Comparison of ENCODE assay signal across 1 cellular context in the genomic region with DNA sequence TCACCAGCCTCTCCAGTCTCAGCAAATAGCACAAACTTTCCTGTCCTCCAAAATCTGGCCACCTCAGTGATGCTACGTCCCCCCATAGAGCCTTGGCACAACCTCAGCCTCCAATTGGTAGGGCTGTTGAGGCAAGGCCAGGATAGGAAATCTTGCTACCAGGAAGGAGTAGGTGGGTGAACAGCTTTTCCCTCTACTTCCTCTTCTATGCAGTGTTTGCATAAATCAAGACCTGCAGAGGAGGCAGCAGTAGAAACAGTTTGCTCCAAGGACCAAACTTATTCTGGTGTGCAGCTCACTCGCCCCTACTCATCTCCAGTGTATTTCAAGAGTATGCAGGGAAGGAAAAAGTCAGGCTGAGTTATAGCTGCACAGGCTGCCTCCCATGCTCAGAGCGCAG.
TF ChIP-seq lines count a peak whose summit lies in the region.

No MANE protein-coding gene starts in this region.

TF ChIP-seq in HepG2, 621 proteins besides CTCF, POLR2A, EP300 and RAD21:
- TF ChIP-seq, protein P1, sequence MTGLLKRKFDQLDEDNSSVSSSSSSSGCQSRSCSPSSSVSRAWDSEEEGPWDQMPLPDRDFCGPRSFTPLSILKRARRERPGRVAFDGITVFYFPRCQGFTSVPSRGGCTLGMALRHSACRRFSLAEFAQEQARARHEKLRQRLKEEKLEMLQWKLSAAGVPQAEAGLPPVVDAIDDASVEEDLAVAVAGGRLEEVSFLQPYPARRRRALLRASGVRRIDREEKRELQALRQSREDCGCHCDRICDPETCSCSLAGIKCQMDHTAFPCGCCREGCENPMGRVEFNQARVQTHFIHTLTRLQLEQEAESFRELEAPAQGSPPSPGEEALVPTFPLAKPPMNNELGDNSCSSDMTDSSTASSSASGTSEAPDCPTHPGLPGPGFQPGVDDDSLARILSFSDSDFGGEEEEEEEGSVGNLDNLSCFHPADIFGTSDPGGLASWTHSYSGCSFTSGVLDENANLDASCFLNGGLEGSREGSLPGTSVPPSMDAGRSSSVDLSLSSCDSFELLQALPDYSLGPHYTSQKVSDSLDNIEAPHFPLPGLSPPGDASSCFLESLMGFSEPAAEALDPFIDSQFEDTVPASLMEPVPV (CRISPR knock-in tag; IDR thresholded peaks at IDR 0.05), result no peak
- TF ChIP-seq, protein P2, sequence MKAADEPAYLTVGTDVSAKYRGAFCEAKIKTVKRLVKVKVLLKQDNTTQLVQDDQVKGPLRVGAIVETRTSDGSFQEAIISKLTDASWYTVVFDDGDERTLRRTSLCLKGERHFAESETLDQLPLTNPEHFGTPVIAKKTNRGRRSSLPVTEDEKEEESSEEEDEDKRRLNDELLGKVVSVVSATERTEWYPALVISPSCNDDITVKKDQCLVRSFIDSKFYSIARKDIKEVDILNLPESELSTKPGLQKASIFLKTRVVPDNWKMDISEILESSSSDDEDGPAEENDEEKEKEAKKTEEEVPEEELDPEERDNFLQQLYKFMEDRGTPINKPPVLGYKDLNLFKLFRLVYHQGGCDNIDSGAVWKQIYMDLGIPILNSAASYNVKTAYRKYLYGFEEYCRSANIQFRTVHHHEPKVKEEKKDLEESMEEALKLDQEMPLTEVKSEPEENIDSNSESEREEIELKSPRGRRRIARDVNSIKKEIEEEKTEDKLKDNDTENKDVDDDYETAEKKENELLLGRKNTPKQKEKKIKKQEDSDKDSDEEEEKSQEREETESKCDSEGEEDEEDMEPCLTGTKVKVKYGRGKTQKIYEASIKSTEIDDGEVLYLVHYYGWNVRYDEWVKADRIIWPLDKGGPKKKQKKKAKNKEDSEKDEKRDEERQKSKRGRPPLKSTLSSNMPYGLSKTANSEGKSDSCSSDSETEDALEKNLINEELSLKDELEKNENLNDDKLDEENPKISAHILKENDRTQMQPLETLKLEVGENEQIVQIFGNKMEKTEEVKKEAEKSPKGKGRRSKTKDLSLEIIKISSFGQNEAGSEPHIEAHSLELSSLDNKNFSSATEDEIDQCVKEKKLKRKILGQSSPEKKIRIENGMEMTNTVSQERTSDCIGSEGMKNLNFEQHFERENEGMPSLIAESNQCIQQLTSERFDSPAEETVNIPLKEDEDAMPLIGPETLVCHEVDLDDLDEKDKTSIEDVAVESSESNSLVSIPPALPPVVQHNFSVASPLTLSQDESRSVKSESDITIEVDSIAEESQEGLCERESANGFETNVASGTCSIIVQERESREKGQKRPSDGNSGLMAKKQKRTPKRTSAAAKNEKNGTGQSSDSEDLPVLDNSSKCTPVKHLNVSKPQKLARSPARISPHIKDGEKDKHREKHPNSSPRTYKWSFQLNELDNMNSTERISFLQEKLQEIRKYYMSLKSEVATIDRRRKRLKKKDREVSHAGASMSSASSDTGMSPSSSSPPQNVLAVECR (CRISPR knock-in tag; IDR thresholded peaks at IDR 0.05; ENCODE audit: borderline replicate concordance), result 0 out of 2 replicates have a peak, but pooled peaks have one; percentile 19
- TF ChIP-seq ZFY (CRISPR knock-in tag; IDR thresholded peaks at IDR 0.05) (0 out of 2 replicates have a peak, but pooled peaks have one; percentile 20), ZNF354B (CRISPR knock-in tag; IDR thresholded peaks at IDR 0.05) (0 out of 2 replicates have a peak, but pooled peaks have one; percentile 44)
